In genomic region chr1:23558140-23558871, GRCh38 we compare ENCODE assay signal across 8 cellular contexts. TPM values are rescaled to one million over a fixed set of nuclear protein-coding genes. Genes with fewer than 3 reads are reported as not detected.
DNase-seq lines count a peak whose midpoint lies in the region; ATAC-seq and TF ChIP-seq lines count a peak whose summit lies in the region.

No MANE protein-coding gene starts in this region.

- WGBS in upper lobe of left lung, 2 donors, result 7 to 14% methylated on average over 8 to 25 of the region's 34 CpGs

- DNase-seq in CMK (ENCODE audit: low read depth) (peak; percentile 55), T-helper 9 cell (peak; percentile 13), dorsolateral prefrontal cortex (no peak), mesothelial cell of epicardium (ENCODE audit: low spot score in 2 of 2, unreplicated experiment in 2 of 2) (peak in 1 of 2 experiments; percentile 65), upper lobe of left lung (peak; percentile 78 to 91), dedifferentiated amniotic fluid mesenchymal stem cell (ENCODE audit: extremely low spot score) (no peak)

- ATAC-seq in upper lobe of left lung (ENCODE audit: low FRiP score in 2 of 2) (peak; percentile 4 to 48), GM19035 (IDR thresholded peaks at IDR 0.05; ENCODE audit: unreplicated experiment) (no peak)

- H3K4me1 Mint-ChIP-seq in IgD-negative memory B cell, result peaks cover 50 to 71% (median 61%) of the 10 kb centered on the region in 3 donors
- H3K4me1 Mint-ChIP-seq in mesothelial cell of epicardium, result peaks cover 75% of the 10 kb centered on the region

- H3K4me3 ChIP-seq in dorsolateral prefrontal cortex (peak overlapping the region; percentile 54 to 95 (median 71)), upper lobe of left lung (peak overlapping the region; percentile 65 to 90 (median 74))

- H3K27ac ChIP-seq in dorsolateral prefrontal cortex (peak overlapping the region in 58 of 59 donors; percentile 59 to 96 (median 90)), upper lobe of left lung (peak overlapping the region; percentile 92 to 97 (median 94))

- H3K27me3 ChIP-seq in dorsolateral prefrontal cortex (peaks cover 0 to 38% (median 7%) of the 10 kb centered on the region in 45 donors), upper lobe of left lung (no peaks in the 10 kb centered on the region)

- intact Hi-C loops in dorsolateral prefrontal cortex (cut with DNase I), result no loop called here

- TF ChIP-seq POLR2A in upper lobe of left lung (IDR thresholded peaks at IDR 0.05), result peak in 3 of 4 donors; percentile 33 to 81 (median 70)

- peak overlapping the region; percentile 89 to 100 (median 98) for H3K27ac Mint-ChIP-seq in IgD-negative memory B cell
- H3K27ac Mint-ChIP-seq in mesothelial cell of epicardium, result peak overlapping the region; percentile 100

- peaks cover 0 to 21% (median 0%) of the 10 kb centered on the region in 4 donors for H3K36me3 ChIP-seq in upper lobe of left lung

- H3K9me3 ChIP-seq in upper lobe of left lung, result no peaks in the 10 kb centered on the region

- H3K4me3 Mint-ChIP-seq in IgD-negative memory B cell (peak overlapping the region; percentile 89 to 98 (median 94)), mesothelial cell of epicardium (peak overlapping the region; percentile 88)

- TF ChIP-seq EP300 in upper lobe of left lung (IDR thresholded peaks at IDR 0.05), result peak in 2 of 4 donors; percentile 25 to 93

- H3K36me3 Mint-ChIP-seq in IgD-negative memory B cell (peaks cover 2% of the 10 kb centered on the region), mesothelial cell of epicardium (peaks cover 9% of the 10 kb centered on the region)

- H3K27me3 Mint-ChIP-seq in IgD-negative memory B cell (no peaks in the 10 kb centered on the region), mesothelial cell of epicardium (ENCODE audit: low read depth) (no peaks in the 10 kb centered on the region)

- H3K4me1 ChIP-seq in upper lobe of left lung, result peaks cover 39 to 92% (median 68%) of the 10 kb centered on the region in 4 donors

- TF ChIP-seq CTCF in dorsolateral prefrontal cortex (IDR thresholded peaks at IDR 0.05 in 54 of 56, conservative IDR thresholded peaks at IDR 0.05 in 2 of 56; ENCODE audit: low read depth in 1 of 56, partially characterized antibody in 56 of 56) (no peak), mesothelial cell of epicardium (IDR thresholded peaks at IDR 0.05; ENCODE audit: unreplicated experiment) (no peak), upper lobe of left lung (IDR thresholded peaks at IDR 0.05) (no peak)

- H3K9me3 Mint-ChIP-seq in IgD-negative memory B cell (no peaks in the 10 kb centered on the region), mesothelial cell of epicardium (no peaks in the 10 kb centered on the region)

RNA-seq across cellular contexts. Expression of gene ID3, which starts 1.0 kb away (rescaled TPM):
- polyA plus RNA-seq in IgD-negative memory B cell, result 74.0 TPM
- total RNA-seq in dorsolateral prefrontal cortex (100 to 1,000 TPM in 13 of 120 experiments, 10 to 100 TPM in 107; 20.5 to 247 (median 59.8) TPM), mesothelial cell of epicardium (456 to 487 TPM (median 468 TPM) in 3 replicates), upper lobe of left lung (100 to 1,000 TPM in 4 of 6 donors, 10 to 100 TPM in 2; 75.4 to 269 (median 135) TPM)

RNA-seq across cellular contexts. Expression of gene E2F2, which starts 27.3 kb away (rescaled TPM):
- 2.2 TPM for polyA plus RNA-seq in IgD-negative memory B cell
- total RNA-seq in dorsolateral prefrontal cortex (1 to 10 TPM in 1 of 120 experiments, under 1 TPM in 37, not detected in 82; 0.07 to 1.1 (median 0.15) TPM), mesothelial cell of epicardium (4.2 to 5.7 TPM (median 4.8 TPM) in 3 replicates), upper lobe of left lung (1 to 10 TPM in 5 of 6 donors, under 1 TPM in 1; 0.69 to 1.9 (median 1.1) TPM)

Comparison
In these comparisons a context has a peak if more than half of its experiments do, and no peak if none do; other contexts are left out.
1. DNase-seq: peak in CMK (single experiment), T-helper 9 cell (single experiment) and upper lobe of left lung (2 of 2); none in dorsolateral prefrontal cortex (0 of 10) and dedifferentiated amniotic fluid mesenchymal stem cell (single experiment).